Comparison of ENCODE assay signal across 8 cellular contexts in the genomic region with DNA sequence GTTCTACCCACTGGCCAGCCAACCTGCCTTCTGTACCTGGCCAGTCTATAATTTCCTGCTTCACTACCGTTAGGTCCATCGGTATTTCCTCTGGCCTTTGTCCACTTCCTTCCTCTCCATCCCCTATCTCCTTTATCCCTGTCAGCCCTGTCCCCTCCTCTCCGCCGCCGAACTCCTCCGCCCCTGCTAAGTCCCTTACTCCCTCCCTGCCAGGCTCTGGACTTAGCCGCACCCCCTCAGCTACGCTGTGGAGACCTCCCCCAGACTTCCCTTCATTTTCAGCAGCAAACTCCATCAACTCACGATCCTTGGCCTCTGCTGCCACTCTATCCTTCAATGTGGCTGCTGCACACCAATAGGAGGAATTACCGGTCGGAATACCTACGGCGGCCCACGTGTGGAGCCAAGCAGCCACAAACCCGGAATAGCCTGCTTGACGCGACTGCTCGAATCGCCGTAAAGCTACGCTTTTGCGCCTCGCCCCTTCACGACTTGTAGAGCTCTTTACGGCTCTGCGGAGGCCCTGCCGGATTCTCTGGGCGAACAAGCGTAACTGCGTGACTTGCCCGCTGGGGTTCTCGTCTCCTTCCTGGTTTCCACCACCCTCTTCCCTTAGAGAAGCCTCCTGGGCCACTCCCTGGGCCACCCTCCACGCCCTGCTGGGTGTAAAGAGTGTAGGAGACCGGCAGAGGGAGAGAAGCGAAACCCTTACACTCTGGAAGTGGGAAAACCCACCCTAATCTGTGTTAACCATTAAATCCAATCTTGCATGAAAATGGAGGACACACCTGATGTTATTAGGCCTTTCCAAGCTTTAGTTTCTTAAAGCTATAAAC. TPM values are rescaled to one million over a fixed set of nuclear protein-coding genes. Genes with fewer than 3 reads are reported as not detected.
DNase-seq lines count a peak whose midpoint lies in the region; ATAC-seq and TF ChIP-seq lines count a peak whose summit lies in the region.

A gene with protein sequence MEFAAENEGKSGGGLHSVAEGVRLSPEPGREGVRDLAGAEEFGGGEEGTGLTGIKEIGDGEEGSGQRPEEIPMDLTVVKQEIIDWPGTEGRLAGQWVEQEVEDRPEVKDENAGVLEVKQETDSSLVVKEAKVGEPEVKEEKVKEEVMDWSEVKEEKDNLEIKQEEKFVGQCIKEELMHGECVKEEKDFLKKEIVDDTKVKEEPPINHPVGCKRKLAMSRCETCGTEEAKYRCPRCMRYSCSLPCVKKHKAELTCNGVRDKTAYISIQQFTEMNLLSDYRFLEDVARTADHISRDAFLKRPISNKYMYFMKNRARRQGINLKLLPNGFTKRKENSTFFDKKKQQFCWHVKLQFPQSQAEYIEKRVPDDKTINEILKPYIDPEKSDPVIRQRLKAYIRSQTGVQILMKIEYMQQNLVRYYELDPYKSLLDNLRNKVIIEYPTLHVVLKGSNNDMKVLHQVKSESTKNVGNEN (minus strand): TSS at position 444 of the 836 bp plus-strand sequence. CDS start 149 bp downstream, at position 295.

- peak; percentile 55 for TF ChIP-seq CTCF in PC-3 (conservative IDR thresholded peaks at IDR 0.05; ENCODE audit: low read depth, low read length)

- peaks cover 5% of the 10 kb centered on the region; the same call in 1 of the 2 replicates for H4K20me1 ChIP-seq in PC-3 (ENCODE audit: low read length)

- no peaks in the 10 kb centered on the region for H3K27me3 ChIP-seq in PC-3 (ENCODE audit: low read length)
- no peaks in the 10 kb centered on the region for H3K27me3 ChIP-seq in muscle layer of colon (ENCODE audit: control insufficient read depth in 1 of 2, insufficient read depth in 2 of 2, low read length in 2 of 2)

- intact Hi-C loops in PC-3 (cut with micrococcal nuclease), result loop anchor here (1.0 to 5.0 kb wide), 5 partner anchors 54 to 176 kb away; a partner anchor contains a TSS

- POLR2A ChIA-PET in PC-3 (lab: Charles Lee; ENCODE audit: unreplicated experiment), result interaction anchor here (0.5 to 1.0 kb wide), 10 partner anchors 23 to 985 kb away, joined by 4 to 16 read pairs (median 5); no protein-coding TSS in a partner anchor

- CTCF ChIA-PET in PC-3 (lab: Charles Lee), result interaction anchor here (0.6 to 1.4 kb wide), 8 partner anchors 12 to 204 kb away, joined by 3 to 20 read pairs (median 4); no protein-coding TSS in a partner anchor

- H3K4me2 ChIP-seq in PC-3 (ENCODE audit: low read length), result peak within 1 kb of the TSS; percentile 90

- H3K27ac ChIP-seq in PC-3 (ENCODE audit: low read length) (peak within 1 kb of the TSS; percentile 69), muscle layer of colon (ENCODE audit: low read depth, low read length) (peak within 1 kb of the TSS; percentile 66)

- peak within 1 kb of the TSS; percentile 81 for H3K9ac ChIP-seq in PC-3 (ENCODE audit: low read length)
- peak within 1 kb of the TSS; percentile 57 for H3K9ac ChIP-seq in muscle layer of colon (ENCODE audit: low read length)

- H3K36me3 ChIP-seq in PC-3 (ENCODE audit: low read depth, low read length) (peaks cover 25% of the 10 kb centered on the region; the same call in 1 of the 2 replicates), muscle layer of colon (ENCODE audit: insufficient read depth, low read length) (peaks cover 7% of the 10 kb centered on the region)

- H3F3A ChIP-seq in PC-3 (ENCODE audit: low read length, unreplicated experiment), result no peaks in the 10 kb centered on the region

- peaks cover under 1% of the 10 kb centered on the region; the same call in 1 of the 2 replicates for H3K9me3 ChIP-seq in PC-3 (ENCODE audit: low read length)
- H3K9me3 ChIP-seq in muscle layer of colon (ENCODE audit: low read length), result no peaks in the 10 kb centered on the region

- H3K4me3 ChIP-seq in Jurkat, Clone E6-1 (ENCODE audit: low read length), result peak within 1 kb of the TSS; percentile 64
- H3K4me3 ChIP-seq in PC-3 (ENCODE audit: low read length) (peak within 1 kb of the TSS; percentile 92), muscle layer of colon (ENCODE audit: low read depth in 1 of 2, low read length in 2 of 2) (peak within 1 kb of the TSS; percentile 84 to 86)

- H3K9me2 ChIP-seq in PC-3 (replicated peaks; ENCODE audit: low read length), result no peaks in the 10 kb centered on the region

- H3K4me1 ChIP-seq in PC-3 (ENCODE audit: insufficient read depth, low read length), result peaks cover 22% of the 10 kb centered on the region
- peaks cover 14% of the 10 kb centered on the region for H3K4me1 ChIP-seq in muscle layer of colon (ENCODE audit: insufficient read depth, low read length)

- peak; percentile 92 for DNase-seq in DMS79 treated with DMSO at 0.1 percent for 48 hours (lab: John Stamatoyannopoulos, UW)
- DNase-seq in Jurkat, Clone E6-1 (ENCODE audit: low read depth, low spot score), result peak; percentile 95
- peak; percentile 97 for DNase-seq in PC-3
- peak; percentile 81 for DNase-seq in activated T-cell treated with anti-CD3 and anti-CD28 coated beads, Interleukin-2, amount 50 U/mL, for 1 hour
- peak; percentile 55 to 65 for DNase-seq in stimulated activated CD8-positive, alpha-beta memory T cell treated with anti-CD3 and anti-CD28 coated beads, Interleukin-7, amount 100 ng/mL, for 1 hour (ENCODE audit: low read depth in 2 of 2)

- H2AFZ ChIP-seq in PC-3 (ENCODE audit: low read length), result peak within 1 kb of the TSS; percentile 75

- BruUV-seq in PC-3 (replicated peaks; lab: Mats Ljungman, UMichigan), result TSS peak; percentile 76

- ATAC-seq in GM21717 (IDR thresholded peaks at IDR 0.05; ENCODE audit: unreplicated experiment) (peak; percentile 88), PC-3 (peak; percentile 90), esophagus mucosa (peak; percentile 98)

- peaks cover 49% of the 10 kb centered on the region for H3K79me2 ChIP-seq in PC-3 (ENCODE audit: low read length)

RNA-seq across cellular contexts. Expression of the gene that starts here (rescaled TPM):
- polyA plus RNA-seq in Jurkat, Clone E6-1 (2012; ENCODE audit: insufficient read depth, insufficient read length), result 29.0 TPM
- total RNA-seq in PC-3 (2014; rRNA removed) (18.3 and 21.1 TPM in 2 replicates), esophagus mucosa (12.1 TPM)

Comparison
In these comparisons a context has a peak if more than half of its experiments do, and no peak if none do; other contexts are left out.
1. Peak in every context shown above with its lines: DNase-seq, ATAC-seq, H3K4me3 ChIP-seq and H3K27ac ChIP-seq.